19 cellular contexts compared by ENCODE assay signal in the genomic region with DNA sequence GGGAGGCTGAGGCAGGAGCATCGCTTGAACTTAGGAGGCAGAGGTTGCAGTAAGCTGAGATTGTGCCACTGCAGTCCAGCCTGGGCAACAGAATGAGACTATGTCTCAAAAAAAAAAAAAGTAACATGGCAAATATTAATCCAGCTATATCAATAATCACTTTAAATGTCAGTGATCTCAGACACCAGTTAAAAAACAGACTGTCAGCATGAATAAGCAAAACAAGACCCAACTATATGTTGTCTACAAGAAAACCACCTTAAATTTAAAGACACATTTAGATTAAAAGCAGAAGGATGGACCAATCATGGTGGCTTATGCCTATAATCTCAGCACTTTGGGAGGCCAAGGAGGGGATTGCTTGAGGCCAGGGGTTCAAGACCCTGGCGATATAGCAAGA. TPM values are rescaled to one million over a fixed set of nuclear protein-coding genes. Genes with fewer than 3 reads are reported as not detected.
"Had no signal": no experiment of that assay in that cellular context is flagged by ENCODE, and none has a peak within 500 bp of the region (broad histone marks: within the 10 kb centered on the region; RNA-seq: fewer than 3 reads in every experiment).

No MANE protein-coding gene starts in this region.

- H3K27ac Mint-ChIP-seq: dendritic cell treated with granulocyte-macrophage colony-stimulating factor and Interleukin-4, amounts not matched to agents 40 ng/mL and 50 ng/mL, for 4 days; effector memory CD8-positive, alpha-beta T cell; memory B cell; mesothelial cell of epicardium had no signal

- H3K4me1 ChIP-seq: esophagus muscularis mucosa, left ventricle myocardium inferior, lower lobe of right lung, psoas muscle had no signal

- DNase-seq: effector memory CD8-positive, alpha-beta T cell; glutamatergic neuron; immature natural killer cell; left ventricle myocardium inferior; lower lobe of right lung; naive B cell; psoas muscle; sigmoid colon; stimulated activated CD4-positive, alpha-beta T cell treated with anti-CD3 and anti-CD28 coated beads, Interleukin-12 subunit alpha, Interleukin-12 subunit beta, amount 100 ng/mL, for 4 hours; stimulated activated naive CD4-positive, alpha-beta T cell treated with Interleukin-2 at 50 U/mL for 16 hours had no signal

- H3K9me3 Mint-ChIP-seq: dendritic cell treated with granulocyte-macrophage colony-stimulating factor and Interleukin-4, amounts not matched to agents 40 ng/mL and 50 ng/mL, for 4 days; effector memory CD8-positive, alpha-beta T cell; memory B cell; naive B cell had no signal

- H3K4me3 ChIP-seq: esophagus muscularis mucosa, gastroesophageal sphincter, left ventricle myocardium inferior, lower lobe of right lung, psoas muscle, sigmoid colon, skin epidermis, thyroid gland had no signal

- H3K4me1 Mint-ChIP-seq: immature natural killer cell, memory B cell, mesothelial cell of epicardium had no signal

- H3K27ac ChIP-seq: epithelial cell of prostate, esophagus muscularis mucosa, gastroesophageal sphincter, left ventricle myocardium inferior, lower lobe of right lung, psoas muscle, skin epidermis, thyroid gland had no signal

- H3K9me3 ChIP-seq: esophagus muscularis mucosa, gastroesophageal sphincter, left ventricle myocardium inferior, lower lobe of right lung, neutrophil, psoas muscle, sigmoid colon, thyroid gland had no signal

- H3K4me3 Mint-ChIP-seq: dendritic cell treated with granulocyte-macrophage colony-stimulating factor and Interleukin-4, amounts not matched to agents 40 ng/mL and 50 ng/mL, for 4 days; effector memory CD8-positive, alpha-beta T cell; immature natural killer cell; memory B cell; mesothelial cell of epicardium; naive B cell had no signal

- H3K36me3 Mint-ChIP-seq: immature natural killer cell, memory B cell, naive B cell had no signal

- H3K36me3 ChIP-seq: gastroesophageal sphincter, left ventricle myocardium inferior, lower lobe of right lung, neutrophil, sigmoid colon, thyroid gland had no signal

- H3K27me3 ChIP-seq: esophagus muscularis mucosa, gastroesophageal sphincter, neutrophil, sigmoid colon, thyroid gland had no signal

- ATAC-seq: effector memory CD8-positive, alpha-beta T cell; gastroesophageal sphincter; lower lobe of right lung; psoas muscle had no signal

RNA-seq across cellular contexts. Expression of gene TACC2, which starts 52.7 kb away (rescaled TPM):
- polyA plus RNA-seq: immature natural killer cell had no signal
